8 cellular contexts compared by ENCODE assay signal in genomic region chr5:149731617-149732400, GRCh38. TPM values are rescaled to one million over a fixed set of nuclear protein-coding genes. Genes with fewer than 3 reads are reported as not detected.
DNase-seq lines count a peak whose midpoint lies in the region; TF ChIP-seq lines count a peak whose summit lies in the region.

No MANE protein-coding gene starts in this region.

- H3K27me3 Mint-ChIP-seq in chondrocyte (ENCODE audit: low read depth) = no peaks in the 10 kb centered on the region

- CTCF ChIA-PET in GM10248 (lab: Yijun Ruan, JAX) = interaction anchor here (0.6 to 2.3 kb wide), 18 partner anchors 9 to 289 kb away, joined by 3 to 9 read pairs (median 3); no protein-coding TSS in a partner anchor

- no peaks in the 10 kb centered on the region for H3K9me3 Mint-ChIP-seq in chondrocyte (ENCODE audit: low read depth)

- H3K36me3 Mint-ChIP-seq in chondrocyte (ENCODE audit: low read depth) = no peaks in the 10 kb centered on the region

- H3K4me1 Mint-ChIP-seq in chondrocyte (ENCODE audit: low read depth) = peaks cover 9% of the 10 kb centered on the region

- peak; percentile 89 for DNase-seq in GM10248 (ENCODE audit: extremely low spot score)
- peak; percentile 43 for DNase-seq in HFF-Myc (ENCODE audit: extremely low read depth, low read depth)
- peak; percentile 90 for DNase-seq in NB4 (ENCODE audit: low read depth)
- peak; percentile 49 for DNase-seq in activated CD4-positive, CD25-positive, alpha-beta regulatory T cell treated with anti-CD3 and anti-CD28 coated beads, Interleukin-2, amount 50 U/mL, for 72 hours
- no peak for DNase-seq in chondrocyte (ENCODE audit: low spot score)
- DNase-seq in kidney tubule cell (ENCODE audit: low spot score) = peak; percentile 66
- DNase-seq in stimulated activated CD4-positive, alpha-beta T cell treated with anti-CD3 and anti-CD28 coated beads, Interleukin-15, amount 100 ng/mL, for 48 hours (ENCODE audit: low read depth in 2 of 2) = peak; percentile 65 to 78
- DNase-seq in NCI-H1436 (lab: John Stamatoyannopoulos, UW) = no peak

- peak overlapping the region; percentile 78 for H3K4me3 Mint-ChIP-seq in chondrocyte (ENCODE audit: unreplicated experiment)

- POLR2A ChIA-PET in GM10248 (lab: Yijun Ruan, JAX) = interaction anchor here (1.4 to 2.0 kb wide), 3 partner anchors 9 to 70 kb away, joined by 5 to 12 read pairs (median 6); no protein-coding TSS in a partner anchor

- peak overlapping the region; percentile 74 for H3K27ac Mint-ChIP-seq in chondrocyte (ENCODE audit: unreplicated experiment)

- H3K4me3 ChIP-seq in HFF-Myc (replicated peaks; ENCODE audit: low read depth, low read length) = peak overlapping the region; percentile 86
- H3K4me3 ChIP-seq in NB4 (ENCODE audit: low read depth, low read length) = peak overlapping the region; percentile 71

- no peak for TF ChIP-seq CTCF in GM10248 (IDR thresholded peaks at IDR 0.05; ENCODE audit: control extremely low read depth, extremely low read depth, low read depth, missing control alignments)
- no peak for TF ChIP-seq CTCF in HFF-Myc (IDR thresholded peaks at IDR 0.05; ENCODE audit: low read depth, low read length, missing control alignments)
- no peak for TF ChIP-seq CTCF in NB4 (IDR thresholded peaks at IDR 0.05; ENCODE audit: low read depth, low read length)
- TF ChIP-seq CTCF in chondrocyte (IDR thresholded peaks at IDR 0.05) = peak; percentile 37

- TF ChIP-seq POLR2A in NB4 (IDR thresholded peaks at IDR 0.05; ENCODE audit: extremely low read depth, insufficient read length) = peak; percentile 13

RNA-seq across cellular contexts. Expression of gene PPARGC1B, which starts 1.7 kb away (rescaled TPM):
- 1.9 to 2.8 TPM (median 1.9 TPM) in 3 replicates for total RNA-seq in chondrocyte

Comparison
In these comparisons a context has a peak if more than half of its experiments do, and no peak if none do; other contexts are left out.
1. DNase-seq: peak in GM10248 (single experiment), HFF-Myc (single experiment), NB4 (single experiment), activated CD4-positive, CD25-positive, alpha-beta regulatory T cell treated with anti-CD3 and anti-CD28 coated beads, Interleukin-2, amount 50 U/mL, for 72 hours (single experiment), kidney tubule cell (single experiment) and stimulated activated CD4-positive, alpha-beta T cell treated with anti-CD3 and anti-CD28 coated beads, Interleukin-15, amount 100 ng/mL, for 48 hours (2 of 2); none in chondrocyte (single experiment) and NCI-H1436 (single experiment).